22 cellular contexts compared by ENCODE assay signal in genomic region chr19:18591735-18592385, GRCh38. TPM values are rescaled to one million over a fixed set of nuclear protein-coding genes. Genes with fewer than 3 reads are reported as not detected.
DNase-seq lines count a peak whose midpoint lies in the region; ATAC-seq and TF ChIP-seq lines count a peak whose summit lies in the region.
"Had no signal": no experiment of that assay in that cellular context is flagged by ENCODE, and none has a peak within 500 bp of the region (broad histone marks: within the 10 kb centered on the region; RNA-seq: fewer than 3 reads in every experiment).

No MANE protein-coding gene starts in this region.

- H3K4me3 Mint-ChIP-seq in activated CD4-positive, alpha-beta T cell treated with anti-CD3 and anti-CD28 coated beads, Interleukin-2, amount 10 ng/mL, durations not matched to agents 24 days and 14 days = peak overlapping the region; percentile 32
- H3K4me3 Mint-ChIP-seq in effector memory CD8-positive, alpha-beta T cell = peak overlapping the region; percentile 44 to 45
- H3K4me3 Mint-ChIP-seq: activated naive CD8-positive, alpha-beta T cell treated with anti-CD3 and anti-CD28 coated beads, Interleukin-2, amount 10 ng/mL, durations not matched to agents 7 days and 5 days had no signal

- H3K36me3 ChIP-seq in osteoblast (ENCODE audit: insufficient read depth, low read length) = peaks cover 3% of the 10 kb centered on the region
- H3K36me3 ChIP-seq: uterus had no signal

- H3K4me2 ChIP-seq in osteoblast (ENCODE audit: insufficient read depth, low read length) = no peak overlapping the region
- H3K4me2 ChIP-seq: A549, KMS-11 had no signal

- peaks cover 15% of the 10 kb centered on the region for H3K27me3 Mint-ChIP-seq in activated CD4-positive, alpha-beta T cell treated with anti-CD3 and anti-CD28 coated beads, Interleukin-2, amount 10 ng/mL, durations not matched to agents 24 days and 14 days
- no peaks in the 10 kb centered on the region for H3K27me3 Mint-ChIP-seq in effector memory CD8-positive, alpha-beta T cell

- DNase-seq in activated CD4-positive, alpha-beta T cell treated with anti-CD3 and anti-CD28 coated beads, Interleukin-2, amount 10 ng/mL, durations not matched to agents 24 days and 14 days = no peak
- no peak for DNase-seq in activated CD4-positive, alpha-beta T cell treated with anti-CD3 and anti-CD28 coated beads for 1 hour
- no peak for DNase-seq in effector memory CD8-positive, alpha-beta T cell
- DNase-seq in osteoblast (ENCODE audit: insufficient read length, low spot score, missing footprints) (peak; percentile 74), NCI-H1436 treated with DMSO at 0.1 percent for 48 hours (lab: John Stamatoyannopoulos, UW) (no peak)
- DNase-seq: activated CD4-positive, CD25-positive, alpha-beta regulatory T cell treated with anti-CD3 and anti-CD28 coated beads, Interleukin-2, amount 50 U/mL, for 72 hours; activated naive CD8-positive, alpha-beta T cell treated with anti-CD3 and anti-CD28 coated beads, Interleukin-2, amount 10 ng/mL, durations not matched to agents 7 days and 5 days; central memory CD4-positive, alpha-beta T cell; effector CD8-positive, alpha-beta T cell; foreskin keratinocyte; left lung; NCI-H1105 treated with DMSO at 0.1 percent for 48 hours; stimulated activated CD4-positive, alpha-beta T cell treated with anti-CD3 and anti-CD28 coated beads, Interleukin-12 subunit alpha, Interleukin-12 subunit beta, amount 100 ng/mL, for 4 hours; stomach; uterus had no signal

- intact Hi-C loops in activated CD4-positive, alpha-beta T cell treated with anti-CD3 and anti-CD28 coated beads, Interleukin-2, amount 10 ng/mL, durations not matched to agents 24 days and 14 days (cut with micrococcal nuclease) = no loop called here

- no peaks in the 10 kb centered on the region for H3K27me3 ChIP-seq in osteoblast (ENCODE audit: insufficient read depth, low read length)
- H3K27me3 ChIP-seq: uterus had no signal

- H3K79me2 ChIP-seq in osteoblast (ENCODE audit: insufficient read depth, low read length) = no peaks in the 10 kb centered on the region

- no peak overlapping the region for H2AFZ ChIP-seq in osteoblast (ENCODE audit: low read length)

- H3K9me3 ChIP-seq in osteoblast (ENCODE audit: low read depth, low read length) = no peaks in the 10 kb centered on the region
- H3K9me3 ChIP-seq: A549, left lung, prostate gland, stomach, uterus had no signal

- no peak overlapping the region for H3K27ac ChIP-seq in osteoblast (ENCODE audit: low read depth, low read length)
- H3K27ac ChIP-seq: A549, foreskin keratinocyte, KMS-11, left lung, prostate gland, stomach, uterus had no signal

- peaks cover 8% of the 10 kb centered on the region for H4K20me1 ChIP-seq in osteoblast (ENCODE audit: insufficient read depth, low read length)

- no peak for TF ChIP-seq CTCF in osteoblast (IDR thresholded peaks at IDR 0.05; ENCODE audit: extremely low read depth, low read depth, low read length)

- H3K4me3 ChIP-seq in osteoblast (ENCODE audit: insufficient read depth, low read length) = no peak overlapping the region
- H3K4me3 ChIP-seq: A549, left lung, prostate gland, stomach, uterus had no signal

- peaks cover 23% of the 10 kb centered on the region for H3K36me3 Mint-ChIP-seq in activated CD4-positive, alpha-beta T cell treated with anti-CD3 and anti-CD28 coated beads, Interleukin-2, amount 10 ng/mL, durations not matched to agents 24 days and 14 days (ENCODE audit: low read depth)
- peaks cover 36% of the 10 kb centered on the region for H3K36me3 Mint-ChIP-seq in effector memory CD8-positive, alpha-beta T cell (ENCODE audit: insufficient read depth)

- ATAC-seq in effector memory CD8-positive, alpha-beta T cell (replicated peaks) = no peak
- ATAC-seq in HG03460 (IDR thresholded peaks at IDR 0.05; ENCODE audit: unreplicated experiment) (no peak), GM21423 (IDR thresholded peaks at IDR 0.05; ENCODE audit: unreplicated experiment) (no peak)
- ATAC-seq: A549, foreskin keratinocyte, left lung had no signal

- peaks cover 19% of the 10 kb centered on the region for H3K4me1 ChIP-seq in osteoblast (ENCODE audit: insufficient read depth, low read length)
- H3K4me1 ChIP-seq: foreskin keratinocyte had no signal

- no peaks in the 10 kb centered on the region for H3K9me3 Mint-ChIP-seq in activated CD4-positive, alpha-beta T cell treated with anti-CD3 and anti-CD28 coated beads, Interleukin-2, amount 10 ng/mL, durations not matched to agents 24 days and 14 days
- H3K9me3 Mint-ChIP-seq in effector memory CD8-positive, alpha-beta T cell = no peaks in the 10 kb centered on the region
- H3K9me3 Mint-ChIP-seq: activated naive CD8-positive, alpha-beta T cell treated with anti-CD3 and anti-CD28 coated beads, Interleukin-2, amount 10 ng/mL, durations not matched to agents 7 days and 5 days had no signal

- H3K27ac Mint-ChIP-seq in activated CD4-positive, alpha-beta T cell treated with anti-CD3 and anti-CD28 coated beads, Interleukin-2, amount 10 ng/mL, durations not matched to agents 24 days and 14 days = no peak overlapping the region
- H3K27ac Mint-ChIP-seq in effector memory CD8-positive, alpha-beta T cell = no peak overlapping the region
- H3K27ac Mint-ChIP-seq: activated naive CD8-positive, alpha-beta T cell treated with anti-CD3 and anti-CD28 coated beads, Interleukin-2, amount 10 ng/mL, durations not matched to agents 7 days and 5 days had no signal

- peaks cover 19% of the 10 kb centered on the region for H3K4me1 Mint-ChIP-seq in activated CD4-positive, alpha-beta T cell treated with anti-CD3 and anti-CD28 coated beads, Interleukin-2, amount 10 ng/mL, durations not matched to agents 24 days and 14 days
- peaks cover 23 to 34% of the 10 kb centered on the region in 2 donors for H3K4me1 Mint-ChIP-seq in effector memory CD8-positive, alpha-beta T cell (ENCODE audit: low read depth in 2 of 2)

TF ChIP-seq in PFSK-1, 5 proteins besides CTCF, POLR2A, EP300 and RAD21:
- TF ChIP-seq FOXP2 (optimal IDR thresholded peaks at IDR 0.05; ENCODE audit: borderline replicate concordance, extremely low read depth, extremely low read length, insufficient read depth) = peak; percentile 32
- no peak for TF ChIP-seq TAF1 (IDR thresholded peaks at IDR 0.05; ENCODE audit: borderline replicate concordance, insufficient read depth, low read length)
- no peak for TF ChIP-seq SIN3A (IDR thresholded peaks at IDR 0.05; ENCODE audit: borderline replicate concordance, insufficient read depth, low read length)
- TF ChIP-seq POLR2AphosphoS5 (IDR thresholded peaks at IDR 0.05; ENCODE audit: low read depth, low read length) = peak; percentile 31; the same call in 1 of the 2 replicates
- TF ChIP-seq REST (IDR thresholded peaks at IDR 0.05; ENCODE audit: insufficient read depth in 1 of 2, low read depth in 2 of 2, low read length in 2 of 2) = no peak

RNA-seq across cellular contexts. Expression of gene REX1BD, which starts 3.3 kb away (rescaled TPM):
- 130 and 138 TPM in 2 replicates for total RNA-seq in activated CD4-positive, alpha-beta T cell treated with anti-CD3 and anti-CD28 coated beads, Interleukin-2, amount 10 ng/mL, durations not matched to agents 24 days and 14 days
- 155 TPM for polyA plus RNA-seq in PFSK-1 (2012; ENCODE audit: insufficient read length, low read depth)
- 27.7 and 29.7 TPM in 2 replicates for total RNA-seq in osteoblast

RNA-seq across cellular contexts. Expression of gene CRLF1, which starts 14.7 kb away (rescaled TPM):
- total RNA-seq in activated CD4-positive, alpha-beta T cell treated with anti-CD3 and anti-CD28 coated beads, Interleukin-2, amount 10 ng/mL, durations not matched to agents 24 days and 14 days = not detected in 2 replicates
- polyA plus RNA-seq in PFSK-1 (2012; ENCODE audit: insufficient read length, low read depth) = 10.1 TPM
- 6.9 and 15.9 TPM in 2 replicates for total RNA-seq in osteoblast
- total RNA-seq: activated naive CD8-positive, alpha-beta T cell treated with anti-CD3 and anti-CD28 coated beads, Interleukin-2, amount 10 ng/mL, durations not matched to agents 7 days and 5 days; T-helper 1 cell treated with Interleukin-12 subunit alpha and Interleukin-12 subunit beta and Interleukin-4 antibody, amounts not matched to agents 30 ng/mL and 1 ng/mL, for 36 hours had no signal

RNA-seq across cellular contexts. Expression of gene UBA52, which starts 20.2 kb away (rescaled TPM):
- total RNA-seq in activated CD4-positive, alpha-beta T cell treated with anti-CD3 and anti-CD28 coated beads, Interleukin-2, amount 10 ng/mL, durations not matched to agents 24 days and 14 days = 1,581 and 1,604 TPM in 2 replicates
- polyA plus RNA-seq in PFSK-1 (2012; ENCODE audit: insufficient read length, low read depth) = 1,954 TPM
- 554 and 556 TPM in 2 replicates for total RNA-seq in osteoblast

RNA-seq across cellular contexts. Expression of gene TMEM59L, which starts 20.8 kb away (rescaled TPM):
- not detected in 2 replicates for total RNA-seq in activated CD4-positive, alpha-beta T cell treated with anti-CD3 and anti-CD28 coated beads, Interleukin-2, amount 10 ng/mL, durations not matched to agents 24 days and 14 days
- polyA plus RNA-seq in PFSK-1 (2012; ENCODE audit: insufficient read length, low read depth) = 6.9 TPM
- 0.36 and 2.1 TPM in 2 replicates for total RNA-seq in osteoblast
- total RNA-seq: foreskin keratinocyte had no signal
- polyA plus RNA-seq: foreskin keratinocyte had no signal

RNA-seq across cellular contexts. Expression of gene KXD1, which starts 34.2 kb away (rescaled TPM):
- total RNA-seq in activated CD4-positive, alpha-beta T cell treated with anti-CD3 and anti-CD28 coated beads, Interleukin-2, amount 10 ng/mL, durations not matched to agents 24 days and 14 days = 124 and 134 TPM in 2 replicates
- polyA plus RNA-seq in PFSK-1 (2012; ENCODE audit: insufficient read length, low read depth) = 246 TPM
- total RNA-seq in osteoblast = 92.8 and 104 TPM in 2 replicates
